In genomic region chr4:105140684-105141490, GRCh38 we compare ENCODE assay signal across 8 cellular contexts. TPM values are rescaled to one million over a fixed set of nuclear protein-coding genes. Genes with fewer than 3 reads are reported as not detected.
DNase-seq lines count a peak whose midpoint lies in the region; ATAC-seq and TF ChIP-seq lines count a peak whose summit lies in the region.

No MANE protein-coding gene starts in this region.

- no peak overlapping the region for H3K4me3 Mint-ChIP-seq in activated CD4-positive, alpha-beta T cell treated with anti-CD3 and anti-CD28 coated beads, Interleukin-2, amount 10 ng/mL, durations not matched to agents 7 days and 5 days
- H3K4me3 Mint-ChIP-seq in osteocyte (ENCODE audit: unreplicated experiment) (no peak overlapping the region), mesothelial cell of epicardium (no peak overlapping the region)

- ATAC-seq in HG02571 (IDR thresholded peaks at IDR 0.05; ENCODE audit: unreplicated experiment) = peak; percentile 40
- ATAC-seq in GM21367 (IDR thresholded peaks at IDR 0.05; ENCODE audit: unreplicated experiment) = no peak

- CTCF ChIA-PET in activated CD4-positive, alpha-beta T cell treated with anti-CD3 and anti-CD28 coated beads, Interleukin-2, amount 10 ng/mL, durations not matched to agents 7 days and 5 days (lab: Charles Lee) = interaction anchor here (1.0 to 1.3 kb wide), 2 partner anchors 277 to 333 kb away, joined by 3 to 4 read pairs; partner anchors contain the start of gene PPA2

- H3K4me3 ChIP-seq in fibroblast of mammary gland (ENCODE audit: control insufficient read depth, low read depth, low read length) = no peak overlapping the region

- peak; percentile 47 for DNase-seq in EL
- DNase-seq in activated CD4-positive, alpha-beta T cell treated with anti-CD3 and anti-CD28 coated beads, Interleukin-2, amount 10 ng/mL, durations not matched to agents 7 days and 5 days = peak; percentile 60
- peak; percentile 52 for DNase-seq in fibroblast of mammary gland (ENCODE audit: low read depth)
- no peak for DNase-seq in osteocyte (ENCODE audit: extremely low spot score, unreplicated experiment)
- DNase-seq in GDM1 (lab: John Stamatoyannopoulos, UW) = no peak
- DNase-seq in mesothelial cell of epicardium (ENCODE audit: low spot score in 2 of 2, unreplicated experiment in 2 of 2) = no peak

- POLR2A ChIA-PET in activated CD4-positive, alpha-beta T cell treated with anti-CD3 and anti-CD28 coated beads, Interleukin-2, amount 10 ng/mL, durations not matched to agents 7 days and 5 days (lab: Charles Lee) = no interaction called here

- H3K9me3 Mint-ChIP-seq in activated CD4-positive, alpha-beta T cell treated with anti-CD3 and anti-CD28 coated beads, Interleukin-2, amount 10 ng/mL, durations not matched to agents 7 days and 5 days = no peaks in the 10 kb centered on the region
- no peaks in the 10 kb centered on the region for H3K9me3 Mint-ChIP-seq in osteocyte (ENCODE audit: unreplicated experiment)
- no peaks in the 10 kb centered on the region for H3K9me3 Mint-ChIP-seq in mesothelial cell of epicardium

- peaks cover 15% of the 10 kb centered on the region for H3K4me1 Mint-ChIP-seq in activated CD4-positive, alpha-beta T cell treated with anti-CD3 and anti-CD28 coated beads, Interleukin-2, amount 10 ng/mL, durations not matched to agents 7 days and 5 days
- peaks cover 6% of the 10 kb centered on the region for H3K4me1 Mint-ChIP-seq in osteocyte (ENCODE audit: unreplicated experiment)
- H3K4me1 Mint-ChIP-seq in mesothelial cell of epicardium = peaks cover 19% of the 10 kb centered on the region

- H3K27me3 Mint-ChIP-seq in activated CD4-positive, alpha-beta T cell treated with anti-CD3 and anti-CD28 coated beads, Interleukin-2, amount 10 ng/mL, durations not matched to agents 7 days and 5 days = no peaks in the 10 kb centered on the region
- H3K27me3 Mint-ChIP-seq in osteocyte (ENCODE audit: unreplicated experiment) = no peaks in the 10 kb centered on the region
- peaks cover 3% of the 10 kb centered on the region for H3K27me3 Mint-ChIP-seq in mesothelial cell of epicardium (ENCODE audit: low read depth)

- H3K36me3 Mint-ChIP-seq in activated CD4-positive, alpha-beta T cell treated with anti-CD3 and anti-CD28 coated beads, Interleukin-2, amount 10 ng/mL, durations not matched to agents 7 days and 5 days (ENCODE audit: low read depth) = no peaks in the 10 kb centered on the region
- no peaks in the 10 kb centered on the region for H3K36me3 Mint-ChIP-seq in osteocyte (ENCODE audit: unreplicated experiment)
- no peaks in the 10 kb centered on the region for H3K36me3 Mint-ChIP-seq in mesothelial cell of epicardium

- TF ChIP-seq CTCF in fibroblast of mammary gland (conservative IDR thresholded peaks at IDR 0.05; ENCODE audit: control insufficient read depth, insufficient read depth, low read depth, low read length) = peak; percentile 75
- peak; percentile 82 for TF ChIP-seq CTCF in osteocyte (IDR thresholded peaks at IDR 0.05)
- no peak for TF ChIP-seq CTCF in mesothelial cell of epicardium (IDR thresholded peaks at IDR 0.05; ENCODE audit: unreplicated experiment)

- H3K27ac Mint-ChIP-seq in activated CD4-positive, alpha-beta T cell treated with anti-CD3 and anti-CD28 coated beads, Interleukin-2, amount 10 ng/mL, durations not matched to agents 7 days and 5 days = no peak overlapping the region
- H3K27ac Mint-ChIP-seq in osteocyte (ENCODE audit: unreplicated experiment) = no peak overlapping the region
- no peak overlapping the region for H3K27ac Mint-ChIP-seq in mesothelial cell of epicardium

RNA-seq across cellular contexts. Expression of gene TET2, which starts 5.8 kb away (rescaled TPM):
- 10 to 100 TPM; 22.6 to 25.3 TPM for total RNA-seq in activated CD4-positive, alpha-beta T cell treated with anti-CD3 and anti-CD28 coated beads, Interleukin-2, amount 10 ng/mL, durations not matched to agents 7 days and 5 days
- total RNA-seq in osteocyte (23.7 and 24.3 TPM in 2 replicates), mesothelial cell of epicardium (42.1 to 43.3 TPM (median 42.5 TPM) in 3 replicates)

Comparison
In these comparisons a context has a peak if more than half of its experiments do, and no peak if none do; other contexts are left out.
1. DNase-seq: peak in EL (single experiment), activated CD4-positive, alpha-beta T cell treated with anti-CD3 and anti-CD28 coated beads, Interleukin-2, amount 10 ng/mL, durations not matched to agents 7 days and 5 days (single experiment) and fibroblast of mammary gland (single experiment); none in osteocyte (single experiment), GDM1 (single experiment) and mesothelial cell of epicardium (0 of 2).